10 cellular contexts compared by ENCODE assay signal in genomic region chr5:43110606-43111170, GRCh38. TPM values are rescaled to one million over a fixed set of nuclear protein-coding genes. Genes with fewer than 3 reads are reported as not detected.
DNase-seq lines count a peak whose midpoint lies in the region; ATAC-seq and TF ChIP-seq lines count a peak whose summit lies in the region.
"Had no signal": no experiment of that assay in that cellular context is flagged by ENCODE, and none has a peak within 500 bp of the region (broad histone marks: within the 10 kb centered on the region; RNA-seq: fewer than 3 reads in every experiment).

No MANE protein-coding gene starts in this region.

- peaks cover 28% of the 10 kb centered on the region for H3K4me1 Mint-ChIP-seq in T-helper 2 cell treated with Interferon-gamma antibody and Interleukin-4, amounts not matched to agents 5 μg/mL and 100 μg/mL, for 36 hours (ENCODE audit: low read depth)

- no peaks in the 10 kb centered on the region for H3K9me3 Mint-ChIP-seq in T-helper 2 cell treated with Interferon-gamma antibody and Interleukin-4, amounts not matched to agents 5 μg/mL and 100 μg/mL, for 36 hours
- H3K9me3 Mint-ChIP-seq: stimulated activated effector memory CD8-positive, alpha-beta T cell treated with anti-CD3 and anti-CD28 coated beads, Interleukin-12 subunit alpha, Interleukin-12 subunit beta, amount 100 ng/mL, for 72 hours had no signal

- no peak for TF ChIP-seq POLR2A in lower leg skin (IDR thresholded peaks at IDR 0.05)

- no peaks in the 10 kb centered on the region for H3K27me3 Mint-ChIP-seq in T-helper 2 cell treated with Interferon-gamma antibody and Interleukin-4, amounts not matched to agents 5 μg/mL and 100 μg/mL, for 36 hours (ENCODE audit: low read depth)

- peak; percentile 63 for ATAC-seq in GM21576 (IDR thresholded peaks at IDR 0.05; ENCODE audit: unreplicated experiment)
- ATAC-seq: stimulated activated effector memory CD8-positive, alpha-beta T cell treated with anti-CD3 and anti-CD28 coated beads, Interleukin-12 subunit alpha, Interleukin-12 subunit beta, amount 100 ng/mL, for 72 hours had no signal

- no peaks in the 10 kb centered on the region for H3K36me3 Mint-ChIP-seq in T-helper 2 cell treated with Interferon-gamma antibody and Interleukin-4, amounts not matched to agents 5 μg/mL and 100 μg/mL, for 36 hours (ENCODE audit: low read depth)
- H3K36me3 Mint-ChIP-seq: stimulated activated effector memory CD8-positive, alpha-beta T cell treated with anti-CD3 and anti-CD28 coated beads, Interleukin-12 subunit alpha, Interleukin-12 subunit beta, amount 100 ng/mL, for 72 hours had no signal

- TF ChIP-seq CTCF in AG09309 (IDR thresholded peaks at IDR 0.05; ENCODE audit: control insufficient read depth, insufficient read depth, low read depth, low read length, missing control alignments) (peak; percentile 13), fibroblast of the aortic adventitia (IDR thresholded peaks at IDR 0.05; ENCODE audit: insufficient read depth, low read length) (peak; percentile 39), lower leg skin (IDR thresholded peaks at IDR 0.05) (no peak), coronary artery (IDR thresholded peaks at IDR 0.05) (no peak)

- H3K4me3 ChIP-seq in AG09309 (ENCODE audit: control insufficient read depth, low read depth, low read length) (no peak overlapping the region), fibroblast of the aortic adventitia (ENCODE audit: low read depth, low read length) (no peak overlapping the region), lower leg skin (ENCODE audit: low read depth, poor library complexity, severe bottlenecking) (no peak overlapping the region), coronary artery (no peak overlapping the region)
- H3K4me3 ChIP-seq: SJCRH30 had no signal

- no peak overlapping the region for H3K27ac ChIP-seq in coronary artery
- no peak overlapping the region for H3K27ac ChIP-seq in caudate nucleus (ENCODE audit: low read depth, low read length)
- H3K27ac ChIP-seq: SJCRH30 had no signal

- peak overlapping the region; percentile 89 for H3K27ac Mint-ChIP-seq in T-helper 2 cell treated with Interferon-gamma antibody and Interleukin-4, amounts not matched to agents 5 μg/mL and 100 μg/mL, for 36 hours
- H3K27ac Mint-ChIP-seq: stimulated activated effector memory CD8-positive, alpha-beta T cell treated with anti-CD3 and anti-CD28 coated beads, Interleukin-12 subunit alpha, Interleukin-12 subunit beta, amount 100 ng/mL, for 72 hours had no signal

- DNase-seq in AG09309 (ENCODE audit: low read depth) = no peak
- DNase-seq in T-helper 2 cell treated with Interferon-gamma antibody and Interleukin-4, amounts not matched to agents 5 μg/mL and 100 μg/mL, for 36 hours (ENCODE audit: low spot score) = no peak
- no peak for DNase-seq in fibroblast of the aortic adventitia (ENCODE audit: low read depth)
- DNase-seq in lower leg skin (ENCODE audit: low spot score in 2 of 2) = no peak
- DNase-seq in coronary artery (ENCODE audit: low spot score) = no peak
- DNase-seq in caudate nucleus (lab: John Stamatoyannopoulos, UW) = no peak
- no peak for DNase-seq in COLO829 (ENCODE audit: low spot score)

- H3K4me3 Mint-ChIP-seq in T-helper 2 cell treated with Interferon-gamma antibody and Interleukin-4, amounts not matched to agents 5 μg/mL and 100 μg/mL, for 36 hours = peak overlapping the region; percentile 40

- intact Hi-C loops in lower leg skin (cut with DNase I; ENCODE audit: low total_unique reads) = no loop called here

- WGBS in lower leg skin, 2 donors = 64 to 66% methylated on average over 5 of the region's 5 CpGs

RNA-seq across cellular contexts. Expression of gene ZNF131, which starts 10.0 kb away (rescaled TPM):
- total RNA-seq in fibroblast of the aortic adventitia (ENCODE audit: low replicate concordance) (42.3 and 43.7 TPM in 2 replicates), lower leg skin (10 to 100 TPM; 29.6 to 43.6 (median 35.8) TPM)

Comparison
In these comparisons a context has a peak if more than half of its experiments do, and no peak if none do; other contexts are left out.
1. CTCF ChIP-seq: peak in AG09309 (single experiment) and fibroblast of the aortic adventitia (single experiment); none in lower leg skin (0 of 3) and coronary artery (single experiment).